In genomic region chr16:523097-523741, GRCh38 we compare ENCODE assay signal across 20 cellular contexts. TPM values are rescaled to one million over a fixed set of nuclear protein-coding genes. Genes with fewer than 3 reads are reported as not detected.
A peak's percentile ranks its signal among the peaks of the same experiment; 100 is the strongest.
DNase-seq lines count a peak whose midpoint lies in the region; ATAC-seq and TF ChIP-seq lines count a peak whose summit lies in the region.
"Had no signal": no experiment of that assay in that cellular context is flagged by ENCODE, and none has a peak within 500 bp of the region (broad histone marks: within the 10 kb centered on the region; RNA-seq: fewer than 3 reads in every experiment).

No MANE protein-coding gene starts in this region.

- H3K79me2 ChIP-seq in neural progenitor cell (ENCODE audit: low read depth) = peaks cover 14% of the 10 kb centered on the region

- H3K36me3 Mint-ChIP-seq in CD4-positive, alpha-beta T cell (ENCODE audit: low read depth) = no peaks in the 10 kb centered on the region
- peaks cover 4% of the 10 kb centered on the region for H3K36me3 Mint-ChIP-seq in activated naive CD8-positive, alpha-beta T cell treated with anti-CD3 and anti-CD28 coated beads, Interleukin-2, amount 50 U/mL, for 24 hours (ENCODE audit: low read depth)
- peaks cover 5% of the 10 kb centered on the region for H3K36me3 Mint-ChIP-seq in neural progenitor cell

- H3K27me3 ChIP-seq in CD4-positive, alpha-beta T cell (ENCODE audit: control insufficient read depth, insufficient read depth, low read length) = no peaks in the 10 kb centered on the region
- H3K27me3 ChIP-seq in neural progenitor cell = no peaks in the 10 kb centered on the region
- H3K27me3 ChIP-seq: left lung, MG63, right atrium auricular region, vagina had no signal

- intact Hi-C loops in CD4-positive, alpha-beta T cell (cut with DNase I, micrococcal nuclease) = no loop called here

- DNase-seq in activated CD8-positive, alpha-beta memory T cell treated with anti-CD3 and anti-CD28 coated beads, Interleukin-2, amount 50 U/mL, for 4 hours = peak; percentile 14
- no peak for DNase-seq in activated CD8-positive, alpha-beta memory T cell treated with anti-CD3 and anti-CD28 coated beads for 24 hours
- no peak for DNase-seq in CD4-positive, alpha-beta T cell
- no peak for DNase-seq in activated naive CD8-positive, alpha-beta T cell treated with anti-CD3 and anti-CD28 coated beads, Interleukin-2, amount 50 U/mL, for 24 hours
- no peak for DNase-seq in neural progenitor cell (ENCODE audit: low spot score)
- no peak for DNase-seq in cortex of kidney (lab: John Stamatoyannopoulos, UW)
- no peak for DNase-seq in stimulated activated naive CD4-positive, alpha-beta T cell treated with Interleukin-2 at 50 U/mL for 16 hours (lab: John Stamatoyannopoulos, UW)
- DNase-seq in NCI-H510A (lab: John Stamatoyannopoulos, UW) = no peak
- DNase-seq: ACHN; activated naive CD8-positive, alpha-beta T cell treated with anti-CD3 and anti-CD28 coated beads, Interleukin-2, amount 10 ng/mL, durations not matched to agents 7 days and 5 days; CD4-positive, alpha-beta memory T cell; left lung; MG63; NCI-H1417 treated with DMSO at 0.1 percent for 48 hours; NCI-H510A treated with DMSO at 0.1 percent for 48 hours; RPMI8226; stimulated activated CD4-positive, alpha-beta T cell treated with anti-CD3 and anti-CD28 coated beads, Interleukin-12 subunit alpha, Interleukin-12 subunit beta, amount 100 ng/mL, for 4 hours had no signal

- H3K4me1 Mint-ChIP-seq in CD4-positive, alpha-beta T cell (ENCODE audit: low read depth) = peaks cover 16% of the 10 kb centered on the region
- peaks cover 29% of the 10 kb centered on the region for H3K4me1 Mint-ChIP-seq in activated naive CD8-positive, alpha-beta T cell treated with anti-CD3 and anti-CD28 coated beads, Interleukin-2, amount 50 U/mL, for 24 hours
- peaks cover 11% of the 10 kb centered on the region for H3K4me1 Mint-ChIP-seq in neural progenitor cell

- ATAC-seq in CD4-positive, alpha-beta T cell (ENCODE audit: poor library complexity) = no peak
- no peak for ATAC-seq in activated naive CD8-positive, alpha-beta T cell treated with anti-CD3 and anti-CD28 coated beads, Interleukin-2, amount 50 U/mL, for 24 hours
- ATAC-seq: activated CD4-positive, CD25-positive, alpha-beta regulatory T cell treated with anti-CD3 and anti-CD28 coated beads, Interleukin-2, amount 50 U/mL, for 24 hours; left lung had no signal

- peaks cover 34% of the 10 kb centered on the region for H4K20me1 ChIP-seq in neural progenitor cell (ENCODE audit: low read depth)

- no peaks in the 10 kb centered on the region for H3K27me3 Mint-ChIP-seq in CD4-positive, alpha-beta T cell
- no peaks in the 10 kb centered on the region for H3K27me3 Mint-ChIP-seq in activated naive CD8-positive, alpha-beta T cell treated with anti-CD3 and anti-CD28 coated beads, Interleukin-2, amount 50 U/mL, for 24 hours
- H3K27me3 Mint-ChIP-seq in neural progenitor cell (ENCODE audit: insufficient read depth, low read depth) = peaks cover 7% of the 10 kb centered on the region
- H3K27me3 Mint-ChIP-seq: activated naive CD8-positive, alpha-beta T cell treated with anti-CD3 and anti-CD28 coated beads, Interleukin-2, amount 10 ng/mL, durations not matched to agents 7 days and 5 days; CD4-positive, alpha-beta memory T cell had no signal

- POLR2A ChIA-PET in CD4-positive, alpha-beta T cell (lab: Charles Lee) = no interaction called here

- H3F3A ChIP-seq in neural progenitor cell (ENCODE audit: low read depth) = peaks cover 7% of the 10 kb centered on the region

- no peak for TF ChIP-seq CTCF in CD4-positive, alpha-beta T cell (IDR thresholded peaks at IDR 0.05)
- no peak for TF ChIP-seq CTCF in neural progenitor cell (IDR thresholded peaks at IDR 0.05)

- no peaks in the 10 kb centered on the region for H3K36me3 ChIP-seq in neural progenitor cell

- H3K4me3 Mint-ChIP-seq in CD4-positive, alpha-beta T cell = peak overlapping the region; percentile 65
- H3K4me3 Mint-ChIP-seq in activated naive CD8-positive, alpha-beta T cell treated with anti-CD3 and anti-CD28 coated beads, Interleukin-2, amount 50 U/mL, for 24 hours = no peak overlapping the region
- H3K4me3 Mint-ChIP-seq in neural progenitor cell = peak overlapping the region; percentile 71
- H3K4me3 Mint-ChIP-seq: activated naive CD8-positive, alpha-beta T cell treated with anti-CD3 and anti-CD28 coated beads, Interleukin-2, amount 10 ng/mL, durations not matched to agents 7 days and 5 days had no signal

- no peak overlapping the region for H2AFZ ChIP-seq in neural progenitor cell (replicated peaks)

- CTCF ChIA-PET in CD4-positive, alpha-beta T cell (lab: Charles Lee) = no interaction called here

- no peak overlapping the region for H3K4me2 ChIP-seq in neural progenitor cell

- H3K9me3 ChIP-seq in CD4-positive, alpha-beta T cell (ENCODE audit: control insufficient read depth, low read length) = no peaks in the 10 kb centered on the region
- no peaks in the 10 kb centered on the region for H3K9me3 ChIP-seq in neural progenitor cell (ENCODE audit: low read depth)
- H3K9me3 ChIP-seq: left lung, MG63, right atrium auricular region, vagina had no signal

- H3K9ac ChIP-seq in neural progenitor cell = no peak overlapping the region

- H3K9me3 Mint-ChIP-seq in CD4-positive, alpha-beta T cell = no peaks in the 10 kb centered on the region
- no peaks in the 10 kb centered on the region for H3K9me3 Mint-ChIP-seq in activated naive CD8-positive, alpha-beta T cell treated with anti-CD3 and anti-CD28 coated beads, Interleukin-2, amount 50 U/mL, for 24 hours
- no peaks in the 10 kb centered on the region for H3K9me3 Mint-ChIP-seq in neural progenitor cell
- H3K9me3 Mint-ChIP-seq: activated naive CD8-positive, alpha-beta T cell treated with anti-CD3 and anti-CD28 coated beads, Interleukin-2, amount 10 ng/mL, durations not matched to agents 7 days and 5 days had no signal

- no peak overlapping the region for H3K27ac ChIP-seq in CD4-positive, alpha-beta T cell (ENCODE audit: low read depth, low read length)
- H3K27ac ChIP-seq in neural progenitor cell = no peak overlapping the region
- H3K27ac ChIP-seq: left lung, right atrium auricular region, vagina had no signal

- no peaks in the 10 kb centered on the region for H3K4me1 ChIP-seq in neural progenitor cell

- no peak overlapping the region for H3K27ac Mint-ChIP-seq in CD4-positive, alpha-beta T cell
- peak overlapping the region; percentile 56 for H3K27ac Mint-ChIP-seq in activated naive CD8-positive, alpha-beta T cell treated with anti-CD3 and anti-CD28 coated beads, Interleukin-2, amount 50 U/mL, for 24 hours
- no peak overlapping the region for H3K27ac Mint-ChIP-seq in neural progenitor cell
- H3K27ac Mint-ChIP-seq: activated naive CD8-positive, alpha-beta T cell treated with anti-CD3 and anti-CD28 coated beads, Interleukin-2, amount 10 ng/mL, durations not matched to agents 7 days and 5 days had no signal

- H3K4me3 ChIP-seq in neural progenitor cell = no peak overlapping the region
- H3K4me3 ChIP-seq: left lung, MG63, right atrium auricular region, vagina had no signal

RNA-seq across cellular contexts. Expression of gene CAPN15, which starts 4.3 kb away (rescaled TPM):
- 10 to 100 TPM; 35.5 to 36.9 TPM for total RNA-seq in CD4-positive, alpha-beta T cell
- 6.8 and 41.0 TPM in 2 replicates for total RNA-seq in neural progenitor cell (ENCODE audit: low replicate concordance)

RNA-seq across cellular contexts. Expression of gene PRR35, which starts 37.0 kb away (rescaled TPM):
- total RNA-seq in CD4-positive, alpha-beta T cell = not detected
- not detected in 2 replicates for total RNA-seq in neural progenitor cell (ENCODE audit: low replicate concordance)
- total RNA-seq: activated naive CD8-positive, alpha-beta T cell treated with anti-CD3 and anti-CD28 coated beads, Interleukin-2, amount 10 ng/mL, durations not matched to agents 7 days and 5 days; CD4-positive, alpha-beta memory T cell; left lung; right atrium auricular region; vagina had no signal

RNA-seq across cellular contexts. Expression of gene NHLRC4, which starts 43.6 kb away (rescaled TPM):
- total RNA-seq in CD4-positive, alpha-beta T cell = under 1 TPM; 0.45 to 0.55 TPM
- total RNA-seq in neural progenitor cell (ENCODE audit: low replicate concordance) = 0.28 TPM in 1 of 2 replicates, not detected in the other

RNA-seq across cellular contexts. Expression of gene PIGQ, which starts 46.5 kb away (rescaled TPM):
- total RNA-seq in CD4-positive, alpha-beta T cell = 10 to 100 TPM; 22.8 to 27.0 TPM
- 16.1 and 60.7 TPM in 2 replicates for total RNA-seq in neural progenitor cell (ENCODE audit: low replicate concordance)
